In genomic region chr4:110132822-110133719, GRCh38 we compare ENCODE assay signal across 1 cellular context.
TF ChIP-seq lines count a peak whose summit lies in the region.

No MANE protein-coding gene starts in this region.

TF ChIP-seq in HepG2, 621 proteins besides CTCF, POLR2A, EP300 and RAD21 (continued from another document and continues in another):
- TF ChIP-seq ZNF609 (CRISPR knock-in tag; IDR thresholded peaks at IDR 0.05; ENCODE audit: borderline replicate concordance) (peak; percentile 83; the same call in 1 of the 2 replicates), TBX2 (CRISPR knock-in tag; IDR thresholded peaks at IDR 0.05; ENCODE audit: borderline replicate concordance) (peak; percentile 91), ZKSCAN1 (IDR thresholded peaks at IDR 0.05; ENCODE audit: low read length) (no peak), ZNF274 (CRISPR knock-in tag; IDR thresholded peaks at IDR 0.05) (no peak), ZNF276 (CRISPR knock-in tag; IDR thresholded peaks at IDR 0.05; ENCODE audit: low read depth) (no peak), PBX2 (CRISPR knock-in tag; IDR thresholded peaks at IDR 0.05) (no peak), ZNF770 (CRISPR knock-in tag; IDR thresholded peaks at IDR 0.05) (no peak), ATF7 (IDR thresholded peaks at IDR 0.05) (0 out of 2 replicates have a peak, but pooled peaks have one; percentile 15), ATF7 (CRISPR knock-in tag; IDR thresholded peaks at IDR 0.05) (no peak), ZNF501 (CRISPR knock-in tag; IDR thresholded peaks at IDR 0.05) (no peak), ZNF431 (CRISPR knock-in tag; IDR thresholded peaks at IDR 0.05; ENCODE audit: borderline replicate concordance, low read depth) (no peak), PBX3 (CRISPR knock-in tag; IDR thresholded peaks at IDR 0.05; ENCODE audit: borderline replicate concordance) (no peak), ZNF724P (CRISPR knock-in tag; IDR thresholded peaks at IDR 0.05; ENCODE audit: borderline replicate concordance) (no peak), KDM6A (CRISPR knock-in tag; IDR thresholded peaks at IDR 0.05; ENCODE audit: low read depth) (no peak), ZNF547 (CRISPR knock-in tag; IDR thresholded peaks at IDR 0.05) (no peak), MAFK (conservative IDR thresholded peaks at IDR 0.05 in 1 of 2, IDR thresholded peaks at IDR 0.05 in 1 of 2; ENCODE audit: low read length in 2 of 2) (no peak), MYC (CRISPR knock-in tag; IDR thresholded peaks at IDR 0.05; ENCODE audit: borderline replicate concordance) (no peak), ZNF670 (CRISPR knock-in tag; IDR thresholded peaks at IDR 0.05; ENCODE audit: borderline replicate concordance) (no peak), NCOR1 (IDR thresholded peaks at IDR 0.05; ENCODE audit: borderline replicate concordance, low read length) (no peak), SNAI1 (CRISPR knock-in tag; IDR thresholded peaks at IDR 0.05; ENCODE audit: borderline replicate concordance) (no peak), HOXA5 (CRISPR knock-in tag; IDR thresholded peaks at IDR 0.05) (no peak), MEF2D (CRISPR knock-in tag; IDR thresholded peaks at IDR 0.05) (no peak), ZNF891 (CRISPR knock-in tag; IDR thresholded peaks at IDR 0.05) (no peak), BORCS8-MEF2B (CRISPR knock-in tag; IDR thresholded peaks at IDR 0.05) (no peak), CERS6 (CRISPR knock-in tag; IDR thresholded peaks at IDR 0.05) (no peak), ELK4 (CRISPR knock-in tag; IDR thresholded peaks at IDR 0.05; ENCODE audit: borderline replicate concordance) (no peak), ZBTB7A (CRISPR knock-in tag; IDR thresholded peaks at IDR 0.05) (no peak), HIC2 (CRISPR knock-in tag; IDR thresholded peaks at IDR 0.05; ENCODE audit: low read depth) (no peak), CREBL2 (CRISPR knock-in tag; IDR thresholded peaks at IDR 0.05; ENCODE audit: borderline replicate concordance) (no peak), ADNP (CRISPR knock-in tag; IDR thresholded peaks at IDR 0.05) (no peak), ZNF761 (CRISPR knock-in tag; conservative IDR thresholded peaks at IDR 0.05) (no peak), TBX3 (IDR thresholded peaks at IDR 0.05; ENCODE audit: borderline replicate concordance) (peak; percentile 75; the same call in 1 of the 2 replicates), ZNF569 (CRISPR knock-in tag; IDR thresholded peaks at IDR 0.05; ENCODE audit: borderline replicate concordance) (no peak), ZC3H13 (CRISPR knock-in tag; IDR thresholded peaks at IDR 0.05) (no peak), ZFP37 (CRISPR knock-in tag; IDR thresholded peaks at IDR 0.05; ENCODE audit: borderline replicate concordance) (no peak), KDM5A (IDR thresholded peaks at IDR 0.05; ENCODE audit: borderline replicate concordance, low read length) (no peak), GABPB1 (CRISPR knock-in tag; IDR thresholded peaks at IDR 0.05) (no peak), ARID5B (CRISPR knock-in tag; IDR thresholded peaks at IDR 0.05) (peak; percentile 80), ZNF225 (CRISPR knock-in tag; IDR thresholded peaks at IDR 0.05) (no peak), ZNF740 (CRISPR knock-in tag; IDR thresholded peaks at IDR 0.05) (peak; percentile 44; the same call in 1 of the 2 replicates), PREB (CRISPR knock-in tag; IDR thresholded peaks at IDR 0.05) (no peak)
